Comparison of ENCODE assay signal across 9 cellular contexts in genomic region chr3:2156244-2156847, GRCh38. TPM values are rescaled to one million over a fixed set of nuclear protein-coding genes. Genes with fewer than 3 reads are reported as not detected.
DNase-seq lines count a peak whose midpoint lies in the region; ATAC-seq and TF ChIP-seq lines count a peak whose summit lies in the region.
"Had no signal": no experiment of that assay in that cellular context is flagged by ENCODE, and none has a peak within 500 bp of the region (broad histone marks: within the 10 kb centered on the region; RNA-seq: fewer than 3 reads in every experiment).

No MANE protein-coding gene starts in this region.

- peak overlapping the region; percentile 24; the same call in 1 of the 2 replicates for H3K9ac ChIP-seq in ES-I3 (ENCODE audit: low read depth, low read length)
- H3K9ac ChIP-seq in OCI-LY3 (ENCODE audit: low read length), result no peak overlapping the region
- H3K9ac ChIP-seq: KMS-11 had no signal

- no peaks in the 10 kb centered on the region for H3K9me3 ChIP-seq in ES-I3 (ENCODE audit: control insufficient read depth, insufficient read depth, low read length)
- no peaks in the 10 kb centered on the region for H3K9me3 ChIP-seq in OCI-LY3 (ENCODE audit: insufficient read depth, low read length)

- H3K36me3 Mint-ChIP-seq in activated T-cell treated with anti-CD3 and anti-CD28 coated beads, Interleukin-2, amount 50 U/mL, for 24 hours (ENCODE audit: low read depth), result no peaks in the 10 kb centered on the region

- H3K4me1 ChIP-seq in ES-I3 (ENCODE audit: insufficient read depth, low read length), result no peaks in the 10 kb centered on the region
- peaks cover 41% of the 10 kb centered on the region for H3K4me1 ChIP-seq in OCI-LY3 (ENCODE audit: low read length)

- no peaks in the 10 kb centered on the region for H3K79me2 ChIP-seq in OCI-LY3 (ENCODE audit: low read length)

- H4K20me1 ChIP-seq in OCI-LY3 (ENCODE audit: insufficient read depth, low read length), result no peaks in the 10 kb centered on the region

- H3K27me3 ChIP-seq in OCI-LY3 (ENCODE audit: low read depth, low read length), result no peaks in the 10 kb centered on the region

- H3K36me3 ChIP-seq in ES-I3 (ENCODE audit: insufficient read depth, low read length), result no peaks in the 10 kb centered on the region
- H3K36me3 ChIP-seq in OCI-LY3 (replicated peaks; ENCODE audit: low read depth, low read length), result no peaks in the 10 kb centered on the region

- no peak overlapping the region for H3K27ac Mint-ChIP-seq in activated T-cell treated with anti-CD3 and anti-CD28 coated beads, Interleukin-2, amount 50 U/mL, for 24 hours

- TF ChIP-seq CTCF in OCI-LY3 (IDR thresholded peaks at IDR 0.05; ENCODE audit: low read depth, low read length) (peak; percentile 39), fibroblast of villous mesenchyme (IDR thresholded peaks at IDR 0.05; ENCODE audit: insufficient read depth, low read depth, low read length) (peak; percentile 32)

- H3K9me3 Mint-ChIP-seq in activated T-cell treated with anti-CD3 and anti-CD28 coated beads, Interleukin-2, amount 50 U/mL, for 24 hours, result no peaks in the 10 kb centered on the region

- H3K4me3 Mint-ChIP-seq in activated T-cell treated with anti-CD3 and anti-CD28 coated beads, Interleukin-2, amount 50 U/mL, for 24 hours, result no peak overlapping the region

- no peak overlapping the region for H2AFZ ChIP-seq in OCI-LY3 (ENCODE audit: low read depth, low read length)

- H3K4me1 Mint-ChIP-seq in activated T-cell treated with anti-CD3 and anti-CD28 coated beads, Interleukin-2, amount 50 U/mL, for 24 hours (ENCODE audit: low read depth), result no peaks in the 10 kb centered on the region

- H3K4me2 ChIP-seq in OCI-LY3 (ENCODE audit: low read length), result peak overlapping the region; percentile 65
- H3K4me2 ChIP-seq: KMS-11 had no signal

- DNase-seq in fibroblast of villous mesenchyme (ENCODE audit: low read depth) (no peak), NCI-H524 (lab: John Stamatoyannopoulos, UW) (no peak)
- DNase-seq in activated T-cell treated with anti-CD3 and anti-CD28 coated beads, Interleukin-2, amount 50 U/mL, for 24 hours, result no peak

- peak overlapping the region; percentile 19; the same call in 1 of the 2 replicates for H3K27ac ChIP-seq in OCI-LY3 (ENCODE audit: low read length)
- H3K27ac ChIP-seq: KMS-11 had no signal

- peaks cover 3% of the 10 kb centered on the region for H3K27me3 Mint-ChIP-seq in activated T-cell treated with anti-CD3 and anti-CD28 coated beads, Interleukin-2, amount 50 U/mL, for 24 hours

- H3K4me3 ChIP-seq in OCI-LY3 (ENCODE audit: low read length), result peak overlapping the region; percentile 51
- H3K4me3 ChIP-seq in fibroblast of villous mesenchyme (ENCODE audit: low read depth, low read length), result no peak overlapping the region

- peak; percentile 84 for ATAC-seq in GM21786 (IDR thresholded peaks at IDR 0.05; ENCODE audit: unreplicated experiment)
- no peak for ATAC-seq in GM18858 (IDR thresholded peaks at IDR 0.05; ENCODE audit: unreplicated experiment)
- ATAC-seq in GM21528 (IDR thresholded peaks at IDR 0.05; ENCODE audit: low FRiP score, unreplicated experiment), result no peak

RNA-seq across cellular contexts. Expression of gene CNTN4, which starts 57.7 kb away (rescaled TPM):
- total RNA-seq in fibroblast of villous mesenchyme, result 6.9 and 9.0 TPM in 2 replicates
